In the genomic region with DNA sequence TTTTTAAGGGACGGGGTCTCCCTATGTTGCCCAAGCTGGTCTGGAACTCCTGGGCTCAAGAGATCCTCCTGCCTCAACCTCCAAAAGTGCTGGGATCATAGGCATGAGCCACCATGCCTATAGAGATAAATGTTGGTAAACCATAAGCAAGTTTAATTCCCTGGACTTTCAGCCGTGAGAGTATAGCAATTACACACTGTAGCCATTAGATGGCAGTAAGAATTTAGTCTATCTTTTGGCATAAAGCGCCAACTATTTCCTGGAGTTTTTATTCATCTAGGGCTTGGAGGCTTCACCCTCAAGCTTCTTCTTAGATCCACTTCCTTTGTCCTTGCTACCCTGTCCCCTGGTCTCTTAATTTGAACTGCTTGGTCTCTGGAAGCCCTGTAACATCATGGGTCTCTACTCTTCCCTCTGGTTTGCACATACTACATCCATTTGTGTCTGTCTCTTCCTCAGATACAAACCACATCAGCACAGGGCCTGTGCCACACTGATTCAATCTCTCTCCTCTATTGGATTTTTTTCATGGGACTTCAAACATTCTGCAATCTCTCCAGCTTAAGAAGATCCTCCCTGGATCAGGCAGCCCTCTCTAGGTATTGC, we compare ENCODE assay signal across 8 cellular contexts. TPM values are rescaled to one million over a fixed set of nuclear protein-coding genes. Genes with fewer than 3 reads are reported as not detected.
DNase-seq lines count a peak whose midpoint lies in the region; ATAC-seq and TF ChIP-seq lines count a peak whose summit lies in the region.

No MANE protein-coding gene starts in this region.

- H3K27ac ChIP-seq in A673 (ENCODE audit: low read depth, low read length, poor library complexity, severe bottlenecking) (no peak overlapping the region), ovary (no peak overlapping the region)

- H3K4me1 Mint-ChIP-seq in nephron progenitor cell = peaks cover 40% of the 10 kb centered on the region

- ATAC-seq in esophagus mucosa = peak; percentile 76

- no peak for TF ChIP-seq POLR2A in ovary (IDR thresholded peaks at IDR 0.05)

- no peaks in the 10 kb centered on the region for H3K9me3 ChIP-seq in A673 (ENCODE audit: low read depth, low read length, poor library complexity, severe bottlenecking)
- H3K9me3 ChIP-seq in ovary = no peaks in the 10 kb centered on the region

- H3K36me3 Mint-ChIP-seq in nephron progenitor cell (ENCODE audit: low read depth) = peaks cover 8% of the 10 kb centered on the region

- CTCF ChIA-PET in A673 (lab: Charles Lee) = no interaction called here

- intact Hi-C loops in A673 (cut with micrococcal nuclease; ENCODE audit: unreplicated experiment) = loop anchor here (1.0 to 2.0 kb wide), 2 partner anchors 93 to 206 kb away; no protein-coding TSS in a partner anchor
- intact Hi-C loops in ovary (cut with DNase I) = loop anchor here in 1 of 4 donors (5.0 kb wide), 1 partner anchor 94 kb away; the partner anchor contains the start of gene EIF3F

- POLR2A ChIA-PET in A673 (lab: Charles Lee; ENCODE audit: low non-redundant PET) = interaction anchor here (0.7 kb wide), 1 partner anchor 199 kb away, joined by 3 read pairs; no protein-coding TSS in a partner anchor

- DNase-seq in A673 (ENCODE audit: low spot score) (peak; percentile 58), GM04504 (ENCODE audit: low read depth) (peak; percentile 28), HCEC 1CT (peak; percentile 85), LHCN-M2 (ENCODE audit: low read depth) (peak; percentile 72), SK-N-DZ (ENCODE audit: low spot score) (peak; percentile 44), nephron progenitor cell (no peak), ovary (no peak)

- WGBS in ovary, 3 donors = 16 to 22% (median 20%) methylated on average over 3 of the region's 3 CpGs

- no TSS peak for BruUV-seq in A673 (replicated peaks; lab: Mats Ljungman, UMichigan)

- H3K4me3 Mint-ChIP-seq in nephron progenitor cell = no peak overlapping the region

- TF ChIP-seq CTCF in A673 (conservative IDR thresholded peaks at IDR 0.05; ENCODE audit: low read depth, low read length) (peak; percentile 69), nephron progenitor cell (IDR thresholded peaks at IDR 0.05) (peak; percentile 75), ovary (IDR thresholded peaks at IDR 0.05) (peak in 1 of 3 donors; percentile 38)

- H3K4me1 ChIP-seq in A673 (ENCODE audit: insufficient read depth, low read length, poor library complexity, severe bottlenecking) (no peaks in the 10 kb centered on the region), ovary (ENCODE audit: insufficient read depth) (no peaks in the 10 kb centered on the region)

- H3K36me3 ChIP-seq in A673 (ENCODE audit: insufficient read depth, low read length, poor library complexity, severe bottlenecking) (no peaks in the 10 kb centered on the region), ovary (no peaks in the 10 kb centered on the region)

- no peaks in the 10 kb centered on the region for H3K27me3 Mint-ChIP-seq in nephron progenitor cell (ENCODE audit: low read depth, poor library complexity)

- H3K27me3 ChIP-seq in A673 (replicated peaks; ENCODE audit: insufficient read depth, low read depth, low read length, poor library complexity) (no peaks in the 10 kb centered on the region), ovary (no peaks in the 10 kb centered on the region)

- no peak for TF ChIP-seq EP300 in ovary (IDR thresholded peaks at IDR 0.05)

- H3K4me3 ChIP-seq in A673 (ENCODE audit: low read depth, low read length, poor library complexity, severe bottlenecking) = no peak overlapping the region
- H3K4me3 ChIP-seq in ovary = no peak overlapping the region

- H3K9me3 Mint-ChIP-seq in nephron progenitor cell = no peaks in the 10 kb centered on the region

- H3K27ac Mint-ChIP-seq in nephron progenitor cell = no peak overlapping the region

RNA-seq across cellular contexts. Expression of gene OR10A6, which starts 38.2 kb away (rescaled TPM):
- total RNA-seq in A673 (2021) = not detected in 2 replicates
- total RNA-seq in LHCN-M2 (2014; rRNA removed) = not detected in 2 replicates
- 0.32 TPM for polyA plus RNA-seq in LHCN-M2 (2012)
- not detected in 2 replicates for polyA plus RNA-seq in SK-N-DZ (2014; cell fraction: cytosol; rRNA removed)
- polyA plus RNA-seq in SK-N-DZ (2014; cell fraction: nucleus; rRNA removed) = not detected in 2 replicates
- total RNA-seq in esophagus mucosa = not detected
- not detected for total RNA-seq in ovary
- polyA plus RNA-seq in ovary = not detected

RNA-seq across cellular contexts. Expression of gene OR10A3, which starts 48.7 kb away (rescaled TPM):
- not detected in 2 replicates for total RNA-seq in A673 (2021)
- not detected in 2 replicates for total RNA-seq in LHCN-M2 (2014; rRNA removed)
- polyA plus RNA-seq in LHCN-M2 (2012) = 0.12 TPM
- polyA plus RNA-seq in SK-N-DZ (2014; cell fraction: cytosol; rRNA removed) = not detected in 2 replicates
- not detected in 2 replicates for polyA plus RNA-seq in SK-N-DZ (2014; cell fraction: nucleus; rRNA removed)
- not detected for total RNA-seq in esophagus mucosa
- not detected for total RNA-seq in ovary
- polyA plus RNA-seq in ovary = not detected

Comparison
In these comparisons a context has a peak if more than half of its experiments do, and no peak if none do; other contexts are left out.
1. DNase-seq: peak in A673 (single experiment), GM04504 (single experiment), HCEC 1CT (single experiment), LHCN-M2 (single experiment) and SK-N-DZ (single experiment); none in nephron progenitor cell (single experiment) and ovary (0 of 5).